ENCODE assay signal across 30 cellular contexts in genomic region chr17:73628642-73629552, GRCh38. TPM values are rescaled to one million over a fixed set of nuclear protein-coding genes. Genes with fewer than 3 reads are reported as not detected.
DNase-seq lines count a peak whose midpoint lies in the region; ATAC-seq and TF ChIP-seq lines count a peak whose summit lies in the region.
"Had no signal": no experiment of that assay in that cellular context is flagged by ENCODE, and none has a peak within 500 bp of the region (broad histone marks: within the 10 kb centered on the region; RNA-seq: fewer than 3 reads in every experiment).

No MANE protein-coding gene starts in this region.

- no peaks in the 10 kb centered on the region for H3K36me3 ChIP-seq in upper lobe of right lung
- H3K36me3 ChIP-seq: BLaER1 treated with 17β-estradiol and CSF1 and Interleukin-3, amounts not matched to agents 10 nM and 100 nM; cardiac muscle cell; vagina; WERI-Rb-1 had no signal

- no peaks in the 10 kb centered on the region for H3K36me3 Mint-ChIP-seq in activated CD4-positive, alpha-beta memory T cell treated with anti-CD3 and anti-CD28 coated beads, Interleukin-2, amount 10 ng/mL, durations not matched to agents 7 days and 5 days (ENCODE audit: low read depth)
- H3K36me3 Mint-ChIP-seq: naive B cell had no signal

- in situ Hi-C loops in astrocyte of the cerebellum (cut with HindIII; ENCODE audit: low sequenced_read_pairs): no loop called here

- H3K4me3 Mint-ChIP-seq in activated CD4-positive, alpha-beta memory T cell treated with anti-CD3 and anti-CD28 coated beads, Interleukin-2, amount 10 ng/mL, durations not matched to agents 7 days and 5 days: no peak overlapping the region
- H3K4me3 Mint-ChIP-seq: activated T-helper 1 cell treated with anti-CD3 and anti-CD28 coated beads, Interleukin-12 subunit alpha, Interleukin-12 subunit beta, Interleukin-2, Interleukin-4 antibody, amounts not matched to agents 30 ng/mL and 10 ng/mL and 1 ng/mL, durations not matched to agents 14 hours and 24 hours and 36 hours; dendritic cell treated with granulocyte-macrophage colony-stimulating factor and Interleukin-4, amounts not matched to agents 40 ng/mL and 50 ng/mL, for 4 days; H9 had no signal

- H3K9me3 Mint-ChIP-seq in activated CD4-positive, alpha-beta memory T cell treated with anti-CD3 and anti-CD28 coated beads, Interleukin-2, amount 10 ng/mL, durations not matched to agents 7 days and 5 days: no peaks in the 10 kb centered on the region
- H3K9me3 Mint-ChIP-seq: activated T-helper 1 cell treated with anti-CD3 and anti-CD28 coated beads, Interleukin-12 subunit alpha, Interleukin-12 subunit beta, Interleukin-2, Interleukin-4 antibody, amounts not matched to agents 30 ng/mL and 10 ng/mL and 1 ng/mL, durations not matched to agents 14 hours and 24 hours and 36 hours; dendritic cell treated with granulocyte-macrophage colony-stimulating factor and Interleukin-4, amounts not matched to agents 40 ng/mL and 50 ng/mL, for 4 days; H9; naive B cell had no signal

- peak; percentile 24 for DNase-seq in Right ventricle myocardium superior
- no peak for DNase-seq in left cardiac atrium
- peak; percentile 4 for DNase-seq in astrocyte of the cerebellum (ENCODE audit: low read depth)
- peak; percentile 19 for DNase-seq in kidney tubule cell (ENCODE audit: low spot score)
- DNase-seq in upper lobe of right lung: peak; percentile 47
- DNase-seq in HEK293T (ENCODE audit: extremely low spot score): no peak
- no peak for DNase-seq in substantia nigra (lab: John Stamatoyannopoulos, UW)
- no peak for DNase-seq in activated CD4-positive, alpha-beta memory T cell treated with anti-CD3 and anti-CD28 coated beads, Interleukin-2, amount 10 ng/mL, durations not matched to agents 7 days and 5 days
- DNase-seq: activated naive CD4-positive, alpha-beta T cell treated with anti-CD3 and anti-CD28 coated beads, Interleukin-2, amount 50 U/mL, for 16 hours; amygdala; Caco-2; DND-41; glutamatergic neuron; H9; mesenchymal stem cell; MM.1S; naive B cell; NCI-H1417 treated with DMSO at 0.1 percent for 48 hours; NCI-H510A; nucleus accumbens; stimulated activated CD4-positive, alpha-beta T cell treated with anti-CD3 and anti-CD28 coated beads, Interleukin-2, amount 100 ng/mL, for 24 hours; T-helper 2 cell; WERI-Rb-1 had no signal

- H3K4me1 ChIP-seq in upper lobe of right lung: no peaks in the 10 kb centered on the region
- H3K4me1 ChIP-seq: vagina had no signal

- H3K4me3 ChIP-seq in astrocyte of the cerebellum (ENCODE audit: low read depth, low read length) (no peak overlapping the region), upper lobe of right lung (no peak overlapping the region)
- H3K4me3 ChIP-seq: BLaER1 treated with 17β-estradiol and CSF1 and Interleukin-3, amounts not matched to agents 10 nM and 100 nM; cardiac muscle cell; skin epidermis; vagina had no signal

- H3K27ac Mint-ChIP-seq in activated CD4-positive, alpha-beta memory T cell treated with anti-CD3 and anti-CD28 coated beads, Interleukin-2, amount 10 ng/mL, durations not matched to agents 7 days and 5 days: no peak overlapping the region
- H3K27ac Mint-ChIP-seq: activated T-helper 1 cell treated with anti-CD3 and anti-CD28 coated beads, Interleukin-12 subunit alpha, Interleukin-12 subunit beta, Interleukin-2, Interleukin-4 antibody, amounts not matched to agents 30 ng/mL and 10 ng/mL and 1 ng/mL, durations not matched to agents 14 hours and 24 hours and 36 hours; dendritic cell treated with granulocyte-macrophage colony-stimulating factor and Interleukin-4, amounts not matched to agents 40 ng/mL and 50 ng/mL, for 4 days; H9 had no signal

- CTCF ChIA-PET in HEK293T (lab: Yijun Ruan, JAX): interaction anchor here (0.5 kb wide), 1 partner anchor 444 kb away, joined by 3 read pairs; no protein-coding TSS in a partner anchor
- CTCF ChIA-PET in activated CD4-positive, alpha-beta memory T cell treated with anti-CD3 and anti-CD28 coated beads, Interleukin-2, amount 10 ng/mL, durations not matched to agents 7 days and 5 days (lab: Charles Lee): no interaction called here

- no peaks in the 10 kb centered on the region for H3K4me1 Mint-ChIP-seq in activated CD4-positive, alpha-beta memory T cell treated with anti-CD3 and anti-CD28 coated beads, Interleukin-2, amount 10 ng/mL, durations not matched to agents 7 days and 5 days

- H3K27ac ChIP-seq in upper lobe of right lung: no peak overlapping the region
- H3K27ac ChIP-seq in substantia nigra (ENCODE audit: low read depth, low read length, poor library complexity, severe bottlenecking): no peak overlapping the region
- H3K27ac ChIP-seq: BLaER1 treated with 17β-estradiol and CSF1 and Interleukin-3, amounts not matched to agents 10 nM and 100 nM; cardiac muscle cell; skin epidermis; vagina; WERI-Rb-1 had no signal

- TF ChIP-seq CTCF in astrocyte of the cerebellum (IDR thresholded peaks at IDR 0.05; ENCODE audit: low read depth, low read length, missing control alignments) (no peak), upper lobe of right lung (IDR thresholded peaks at IDR 0.05) (no peak)

- intact Hi-C loops in Right ventricle myocardium superior (cut with DNase I): no loop called here
- intact Hi-C loops in left cardiac atrium (cut with DNase I): no loop called here
- intact Hi-C loops in upper lobe of right lung (cut with DNase I): no loop called here

- no peaks in the 10 kb centered on the region for H3K27me3 ChIP-seq in upper lobe of right lung
- H3K27me3 ChIP-seq: BLaER1 treated with 17β-estradiol and CSF1 and Interleukin-3, amounts not matched to agents 10 nM and 100 nM; cardiac muscle cell; vagina had no signal

- POLR2A ChIA-PET in HEK293T (lab: Yijun Ruan, JAX): no interaction called here
- POLR2A ChIA-PET in activated CD4-positive, alpha-beta memory T cell treated with anti-CD3 and anti-CD28 coated beads, Interleukin-2, amount 10 ng/mL, durations not matched to agents 7 days and 5 days (lab: Charles Lee): no interaction called here

- no peaks in the 10 kb centered on the region for H3K9me3 ChIP-seq in upper lobe of right lung
- H3K9me3 ChIP-seq: BLaER1 treated with 17β-estradiol and CSF1 and Interleukin-3, amounts not matched to agents 10 nM and 100 nM; Caco-2; vagina had no signal

- H3K27me3 Mint-ChIP-seq in activated CD4-positive, alpha-beta memory T cell treated with anti-CD3 and anti-CD28 coated beads, Interleukin-2, amount 10 ng/mL, durations not matched to agents 7 days and 5 days: peaks cover 3% of the 10 kb centered on the region
- H3K27me3 Mint-ChIP-seq: naive B cell had no signal

- no peak for ATAC-seq in Right ventricle myocardium superior (ENCODE audit: poor library complexity)
- ATAC-seq in left cardiac atrium: no peak
- ATAC-seq in upper lobe of right lung: no peak
- ATAC-seq: Panc1 had no signal

TF ChIP-seq in HEK293T, 16 proteins besides CTCF, POLR2A, EP300 and RAD21:
- TF ChIP-seq CTBP1 (IDR thresholded peaks at IDR 0.05; ENCODE audit: borderline replicate concordance): no peak
- no peak for TF ChIP-seq FOXA1 (IDR thresholded peaks at IDR 0.05)
- TF ChIP-seq SUZ12 (IDR thresholded peaks at IDR 0.05): no peak
- no peak for TF ChIP-seq BHLHE40 (IDR thresholded peaks at IDR 0.05; ENCODE audit: borderline replicate concordance)
- no peak for TF ChIP-seq NFRKB (IDR thresholded peaks at IDR 0.05)
- TF ChIP-seq LEF1 (IDR thresholded peaks at IDR 0.05; ENCODE audit: borderline replicate concordance): no peak
- no peak for TF ChIP-seq PKNOX1 (IDR thresholded peaks at IDR 0.05)
- TF ChIP-seq SP1 (IDR thresholded peaks at IDR 0.05): no peak
- no peak for TF ChIP-seq ARNT (IDR thresholded peaks at IDR 0.05)
- TF ChIP-seq HDGF (IDR thresholded peaks at IDR 0.05; ENCODE audit: borderline replicate concordance): no peak
- no peak for TF ChIP-seq FOXK2 (IDR thresholded peaks at IDR 0.05)
- no peak for TF ChIP-seq TARDBP (IDR thresholded peaks at IDR 0.05)
- no peak for TF ChIP-seq L3MBTL2 (conservative IDR thresholded peaks at IDR 0.05)
- TF ChIP-seq ZNF384 (IDR thresholded peaks at IDR 0.05): no peak
- no peak for TF ChIP-seq FOXM1 (IDR thresholded peaks at IDR 0.05; ENCODE audit: borderline replicate concordance)
- TF ChIP-seq ELF4 (IDR thresholded peaks at IDR 0.05): no peak

RNA-seq across cellular contexts. Expression of gene SDK2, which starts 15.3 kb away (rescaled TPM):
- total RNA-seq in Right ventricle myocardium superior (1.0 TPM), left cardiac atrium (1 to 10 TPM in 1 of 2 donors, under 1 TPM in 1; 0.94 to 2.1 TPM), upper lobe of right lung (2.3 TPM)
- total RNA-seq in activated CD4-positive, alpha-beta memory T cell treated with anti-CD3 and anti-CD28 coated beads, Interleukin-2, amount 10 ng/mL, durations not matched to agents 7 days and 5 days: 1 to 10 TPM; 2.4 to 2.5 TPM

Comparison
In these comparisons a context has a peak if more than half of its experiments do, and no peak if none do; other contexts are left out.
1. DNase-seq: peak in Right ventricle myocardium superior (single experiment), astrocyte of the cerebellum (single experiment), kidney tubule cell (single experiment) and upper lobe of right lung (single experiment); none in left cardiac atrium (single experiment), HEK293T (single experiment), substantia nigra (0 of 49) and activated CD4-positive, alpha-beta memory T cell treated with anti-CD3 and anti-CD28 coated beads, Interleukin-2, amount 10 ng/mL, durations not matched to agents 7 days and 5 days (single experiment).